In the genomic region with DNA sequence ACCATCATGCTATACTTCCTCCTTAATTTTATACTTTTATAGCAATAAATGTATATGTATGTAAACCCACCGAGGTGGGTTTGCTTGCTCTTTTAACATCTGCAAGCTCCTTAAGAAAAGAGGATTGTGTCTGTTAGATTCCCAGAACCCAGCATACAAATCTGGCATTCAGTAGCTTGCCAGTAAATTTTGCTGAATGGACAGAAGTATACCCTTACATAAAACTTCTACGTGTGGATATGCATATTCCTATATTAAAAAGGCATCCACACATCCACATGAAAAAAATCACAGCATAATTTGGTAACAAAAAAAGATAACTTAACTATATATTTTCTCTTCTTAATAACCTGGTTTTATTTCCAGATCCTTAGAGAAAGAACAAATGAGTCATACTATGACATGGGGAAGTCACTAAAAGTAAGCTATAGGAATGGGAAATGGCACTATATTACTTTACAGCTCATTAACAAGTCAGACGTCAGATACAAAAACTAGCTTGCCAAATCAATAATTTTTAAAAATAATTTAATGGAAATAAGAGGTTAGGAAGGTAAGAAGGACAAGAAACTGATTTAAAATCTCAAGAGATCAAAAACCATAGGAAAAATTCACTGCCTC, we compare ENCODE assay signal across 16 cellular contexts.
"Had no signal": no experiment of that assay in that cellular context is flagged by ENCODE, and none has a peak within 500 bp of the region (broad histone marks: within the 10 kb centered on the region; RNA-seq: fewer than 3 reads in every experiment).

No MANE protein-coding gene starts in this region.

- H3K27ac ChIP-seq: transverse colon had no signal

- ATAC-seq: activated CD4-positive, CD25-positive, alpha-beta regulatory T cell treated with anti-CD3 and anti-CD28 coated beads, Interleukin-2, amount 50 U/mL, for 24 hours; esophagus mucosa; left ventricle myocardium superior; natural killer cell had no signal

- H3K27me3 ChIP-seq: transverse colon had no signal

- H3K4me1 ChIP-seq: transverse colon had no signal

- DNase-seq: activated CD4-positive, alpha-beta T cell treated with anti-CD3 and anti-CD28 coated beads, Interleukin-2, amount 50 U/mL, for 1 hour; activated naive CD8-positive, alpha-beta T cell treated with anti-CD3 and anti-CD28 coated beads, Interleukin-2, amount 10 ng/mL, durations not matched to agents 7 days and 5 days; hippocampal formation; kidney; left ventricle myocardium superior; mesendoderm; natural killer cell; small intestine; stimulated activated CD4-positive, alpha-beta T cell treated with anti-CD3 and anti-CD28 coated beads, Interleukin-4, amount 100 ng/mL, for 4 hours; stimulated activated CD8-positive, alpha-beta memory T cell treated with anti-CD3 and anti-CD28 coated beads, Interleukin-4, amount 100 ng/mL, for 48 hours; stimulated activated naive CD4-positive, alpha-beta T cell treated with Interleukin-2 at 50 U/mL for 16 hours; substantia nigra; SW 1271; transverse colon had no signal

- H3K4me3 ChIP-seq: transverse colon had no signal

- H3K9me3 ChIP-seq: transverse colon had no signal
